Comparison of ENCODE assay signal across 7 cellular contexts in the genomic region with DNA sequence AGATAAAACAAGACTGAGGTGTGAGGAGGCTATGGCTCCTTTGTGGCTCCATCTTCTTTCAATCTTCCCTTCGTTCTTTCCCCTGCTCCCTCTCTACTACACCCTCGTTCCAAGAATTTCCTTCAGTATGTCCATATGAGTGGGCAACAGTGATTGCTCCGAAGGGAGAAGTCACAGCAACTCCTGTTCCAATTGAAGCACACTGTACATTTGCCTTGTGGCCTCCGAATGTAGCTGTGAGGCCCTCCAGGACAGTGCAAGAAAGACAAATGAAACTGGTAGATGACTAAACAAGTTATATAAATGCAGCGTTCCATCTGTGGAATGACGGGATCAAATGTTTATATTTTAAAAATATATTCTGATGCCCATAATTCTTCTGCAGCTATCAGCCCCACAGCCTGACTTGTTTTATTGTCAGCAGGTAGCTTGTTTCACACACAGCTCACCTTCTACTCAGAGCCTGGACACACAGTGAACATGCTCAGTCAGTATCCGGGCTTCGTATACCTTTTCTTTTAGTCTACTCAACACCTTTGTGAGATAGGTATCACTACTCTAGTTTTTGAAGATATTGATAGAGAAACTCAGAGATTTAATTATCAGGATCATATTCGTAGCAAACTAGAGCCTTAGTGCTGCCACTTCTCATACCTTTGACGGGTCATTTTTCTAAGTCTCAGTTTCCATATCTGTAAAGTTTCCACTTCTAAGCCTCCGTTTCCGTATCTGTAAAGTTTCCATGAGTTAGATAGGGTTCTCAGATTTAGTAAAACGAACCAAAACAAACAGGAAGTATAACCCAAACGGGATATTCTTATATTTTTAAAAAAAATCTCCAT. TPM values are rescaled to one million over a fixed set of nuclear protein-coding genes. Genes with fewer than 3 reads are reported as not detected.
DNase-seq lines count a peak whose midpoint lies in the region; ATAC-seq and TF ChIP-seq lines count a peak whose summit lies in the region.

No MANE protein-coding gene starts in this region.

- H3K27ac ChIP-seq in MM.1S (ENCODE audit: low read length) (peak overlapping the region; percentile 83), colonic mucosa (peak overlapping the region; percentile 98), parathyroid adenoma (peak overlapping the region; percentile 85)

- no peak for TF ChIP-seq CTCF in MM.1S (IDR thresholded peaks at IDR 0.05; ENCODE audit: low read length)
- no peak for TF ChIP-seq CTCF in colonic mucosa (IDR thresholded peaks at IDR 0.05)
- no peak for TF ChIP-seq CTCF in parathyroid adenoma (IDR thresholded peaks at IDR 0.05)

- H3K27me3 ChIP-seq in MM.1S (replicated peaks; ENCODE audit: insufficient read depth, low read length): no peaks in the 10 kb centered on the region
- H3K27me3 ChIP-seq in colonic mucosa: no peaks in the 10 kb centered on the region
- H3K27me3 ChIP-seq in parathyroid adenoma (ENCODE audit: control insufficient read depth, insufficient read depth, low read length): no peaks in the 10 kb centered on the region

- H3K9me3 ChIP-seq in MM.1S (replicated peaks; ENCODE audit: insufficient read depth, low read length) (no peaks in the 10 kb centered on the region), colonic mucosa (no peaks in the 10 kb centered on the region), parathyroid adenoma (ENCODE audit: control insufficient read depth, low read length) (no peaks in the 10 kb centered on the region)

- H3K36me3 ChIP-seq in MM.1S (replicated peaks; ENCODE audit: insufficient read depth, low read length): no peaks in the 10 kb centered on the region
- H3K36me3 ChIP-seq in colonic mucosa: no peaks in the 10 kb centered on the region
- H3K36me3 ChIP-seq in parathyroid adenoma (ENCODE audit: control insufficient read depth, insufficient read depth, low read length): no peaks in the 10 kb centered on the region

- no peaks in the 10 kb centered on the region for H3K9me2 ChIP-seq in MM.1S (replicated peaks; ENCODE audit: insufficient read depth, low read length)

- intact Hi-C loops in colonic mucosa (cut with DNase I): no loop called here

- H3K9ac ChIP-seq in MM.1S (ENCODE audit: low read length) (peak overlapping the region; percentile 69), colonic mucosa (ENCODE audit: low read depth in 2 of 2, low read length in 2 of 2) (peak overlapping the region in 1 of 2 donors; percentile 68), parathyroid adenoma (no peak overlapping the region)

- peak overlapping the region; percentile 60 for H3K4me3 ChIP-seq in MM.1S (ENCODE audit: low read length)
- H3K4me3 ChIP-seq in colonic mucosa: peak overlapping the region; percentile 99
- no peak overlapping the region for H3K4me3 ChIP-seq in parathyroid adenoma (ENCODE audit: low read depth, low read length)

- peak; percentile 33 for TF ChIP-seq POLR2A in GM19099 (IDR thresholded peaks at IDR 0.05; ENCODE audit: extremely low read depth, insufficient read length, low read depth)

- H2AFZ ChIP-seq in MM.1S (ENCODE audit: low read length): peak overlapping the region; percentile 74
- H2AFZ ChIP-seq in parathyroid adenoma: peak overlapping the region; percentile 89

- H4K20me1 ChIP-seq in MM.1S (ENCODE audit: insufficient read depth, low read length): no peaks in the 10 kb centered on the region

- DNase-seq in MM.1S: peak; percentile 52
- DNase-seq in colonic mucosa: no peak
- no peak for DNase-seq in HPDE6-E6E7 (ENCODE audit: extremely low spot score)
- no peak for DNase-seq in GM19238 (ENCODE audit: insufficient read length, low spot score)

- peaks cover 35% of the 10 kb centered on the region for H3K79me2 ChIP-seq in MM.1S (ENCODE audit: low read length)
- peaks cover 6% of the 10 kb centered on the region for H3K79me2 ChIP-seq in parathyroid adenoma

- H3K4me2 ChIP-seq in MM.1S (ENCODE audit: low read depth, low read length) (peak overlapping the region; percentile 66), parathyroid adenoma (ENCODE audit: low read length) (peak overlapping the region; percentile 57)

- H3F3A ChIP-seq in MM.1S (ENCODE audit: insufficient read depth, low read length): peaks cover 23% of the 10 kb centered on the region

- H3K4me1 ChIP-seq in MM.1S (ENCODE audit: low read length) (peaks cover 7% of the 10 kb centered on the region), colonic mucosa (no peaks in the 10 kb centered on the region), parathyroid adenoma (no peaks in the 10 kb centered on the region)

- no peak for ATAC-seq in HG03159 (IDR thresholded peaks at IDR 0.05; ENCODE audit: unreplicated experiment)

RNA-seq across cellular contexts. Expression of a gene that starts 1.2 kb away (rescaled TPM):
- total RNA-seq in colonic mucosa: 10 to 100 TPM; 14.1 to 20.3 TPM
